In the genomic region with DNA sequence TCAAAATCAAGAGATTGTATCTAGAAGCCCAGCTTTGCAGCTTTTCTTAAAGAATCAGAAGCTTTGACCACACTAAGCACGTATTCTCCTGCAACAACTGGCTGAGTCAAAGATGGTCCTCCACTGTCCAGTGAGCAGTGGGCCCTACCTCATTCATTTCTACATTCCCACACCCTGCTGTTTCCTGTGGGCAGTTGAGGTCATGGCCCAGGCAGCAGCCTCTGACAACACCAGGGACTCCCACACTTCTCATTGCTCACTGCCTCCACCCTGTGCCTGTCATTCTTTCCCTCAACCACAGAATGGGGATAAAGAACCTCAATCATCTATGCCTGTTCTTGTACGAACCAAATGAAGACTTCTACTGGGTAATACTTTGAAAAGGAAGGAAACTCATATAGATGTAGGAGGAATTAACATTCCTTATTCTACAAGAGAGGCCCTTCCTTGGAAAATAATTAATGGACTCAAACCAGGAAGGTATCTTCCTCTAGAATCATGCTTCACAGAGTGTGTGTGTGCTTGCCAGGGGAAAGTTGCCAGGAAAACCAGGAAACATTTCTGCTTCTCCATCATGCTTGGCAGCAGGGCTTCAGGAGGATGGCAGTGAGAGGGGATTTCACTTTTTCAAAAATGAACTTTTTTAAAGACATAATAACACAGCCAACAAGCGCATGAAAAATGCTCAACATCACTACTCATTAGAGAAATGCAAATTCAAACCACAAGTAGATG, we compare ENCODE assay signal across 1 cellular context.
TF ChIP-seq lines count a peak whose summit lies in the region.

No MANE protein-coding gene starts in this region.

TF ChIP-seq in GM23338, 12 proteins besides CTCF, POLR2A, EP300 and RAD21 (continued from another document):
- TF ChIP-seq EZH2 (IDR thresholded peaks at IDR 0.05; ENCODE audit: low read depth, unreplicated experiment): no peak
- no peak for TF ChIP-seq POLR2AphosphoS5 (IDR thresholded peaks at IDR 0.05; ENCODE audit: low read depth)
- TF ChIP-seq JUNB (IDR thresholded peaks at IDR 0.05; ENCODE audit: unreplicated experiment): no peak
- no peak for TF ChIP-seq STAT1 (IDR thresholded peaks at IDR 0.05; ENCODE audit: unreplicated experiment)
- no peak for TF ChIP-seq EZH2phosphoT487 (IDR thresholded peaks at IDR 0.05; ENCODE audit: unreplicated experiment)
- TF ChIP-seq, protein P1, sequence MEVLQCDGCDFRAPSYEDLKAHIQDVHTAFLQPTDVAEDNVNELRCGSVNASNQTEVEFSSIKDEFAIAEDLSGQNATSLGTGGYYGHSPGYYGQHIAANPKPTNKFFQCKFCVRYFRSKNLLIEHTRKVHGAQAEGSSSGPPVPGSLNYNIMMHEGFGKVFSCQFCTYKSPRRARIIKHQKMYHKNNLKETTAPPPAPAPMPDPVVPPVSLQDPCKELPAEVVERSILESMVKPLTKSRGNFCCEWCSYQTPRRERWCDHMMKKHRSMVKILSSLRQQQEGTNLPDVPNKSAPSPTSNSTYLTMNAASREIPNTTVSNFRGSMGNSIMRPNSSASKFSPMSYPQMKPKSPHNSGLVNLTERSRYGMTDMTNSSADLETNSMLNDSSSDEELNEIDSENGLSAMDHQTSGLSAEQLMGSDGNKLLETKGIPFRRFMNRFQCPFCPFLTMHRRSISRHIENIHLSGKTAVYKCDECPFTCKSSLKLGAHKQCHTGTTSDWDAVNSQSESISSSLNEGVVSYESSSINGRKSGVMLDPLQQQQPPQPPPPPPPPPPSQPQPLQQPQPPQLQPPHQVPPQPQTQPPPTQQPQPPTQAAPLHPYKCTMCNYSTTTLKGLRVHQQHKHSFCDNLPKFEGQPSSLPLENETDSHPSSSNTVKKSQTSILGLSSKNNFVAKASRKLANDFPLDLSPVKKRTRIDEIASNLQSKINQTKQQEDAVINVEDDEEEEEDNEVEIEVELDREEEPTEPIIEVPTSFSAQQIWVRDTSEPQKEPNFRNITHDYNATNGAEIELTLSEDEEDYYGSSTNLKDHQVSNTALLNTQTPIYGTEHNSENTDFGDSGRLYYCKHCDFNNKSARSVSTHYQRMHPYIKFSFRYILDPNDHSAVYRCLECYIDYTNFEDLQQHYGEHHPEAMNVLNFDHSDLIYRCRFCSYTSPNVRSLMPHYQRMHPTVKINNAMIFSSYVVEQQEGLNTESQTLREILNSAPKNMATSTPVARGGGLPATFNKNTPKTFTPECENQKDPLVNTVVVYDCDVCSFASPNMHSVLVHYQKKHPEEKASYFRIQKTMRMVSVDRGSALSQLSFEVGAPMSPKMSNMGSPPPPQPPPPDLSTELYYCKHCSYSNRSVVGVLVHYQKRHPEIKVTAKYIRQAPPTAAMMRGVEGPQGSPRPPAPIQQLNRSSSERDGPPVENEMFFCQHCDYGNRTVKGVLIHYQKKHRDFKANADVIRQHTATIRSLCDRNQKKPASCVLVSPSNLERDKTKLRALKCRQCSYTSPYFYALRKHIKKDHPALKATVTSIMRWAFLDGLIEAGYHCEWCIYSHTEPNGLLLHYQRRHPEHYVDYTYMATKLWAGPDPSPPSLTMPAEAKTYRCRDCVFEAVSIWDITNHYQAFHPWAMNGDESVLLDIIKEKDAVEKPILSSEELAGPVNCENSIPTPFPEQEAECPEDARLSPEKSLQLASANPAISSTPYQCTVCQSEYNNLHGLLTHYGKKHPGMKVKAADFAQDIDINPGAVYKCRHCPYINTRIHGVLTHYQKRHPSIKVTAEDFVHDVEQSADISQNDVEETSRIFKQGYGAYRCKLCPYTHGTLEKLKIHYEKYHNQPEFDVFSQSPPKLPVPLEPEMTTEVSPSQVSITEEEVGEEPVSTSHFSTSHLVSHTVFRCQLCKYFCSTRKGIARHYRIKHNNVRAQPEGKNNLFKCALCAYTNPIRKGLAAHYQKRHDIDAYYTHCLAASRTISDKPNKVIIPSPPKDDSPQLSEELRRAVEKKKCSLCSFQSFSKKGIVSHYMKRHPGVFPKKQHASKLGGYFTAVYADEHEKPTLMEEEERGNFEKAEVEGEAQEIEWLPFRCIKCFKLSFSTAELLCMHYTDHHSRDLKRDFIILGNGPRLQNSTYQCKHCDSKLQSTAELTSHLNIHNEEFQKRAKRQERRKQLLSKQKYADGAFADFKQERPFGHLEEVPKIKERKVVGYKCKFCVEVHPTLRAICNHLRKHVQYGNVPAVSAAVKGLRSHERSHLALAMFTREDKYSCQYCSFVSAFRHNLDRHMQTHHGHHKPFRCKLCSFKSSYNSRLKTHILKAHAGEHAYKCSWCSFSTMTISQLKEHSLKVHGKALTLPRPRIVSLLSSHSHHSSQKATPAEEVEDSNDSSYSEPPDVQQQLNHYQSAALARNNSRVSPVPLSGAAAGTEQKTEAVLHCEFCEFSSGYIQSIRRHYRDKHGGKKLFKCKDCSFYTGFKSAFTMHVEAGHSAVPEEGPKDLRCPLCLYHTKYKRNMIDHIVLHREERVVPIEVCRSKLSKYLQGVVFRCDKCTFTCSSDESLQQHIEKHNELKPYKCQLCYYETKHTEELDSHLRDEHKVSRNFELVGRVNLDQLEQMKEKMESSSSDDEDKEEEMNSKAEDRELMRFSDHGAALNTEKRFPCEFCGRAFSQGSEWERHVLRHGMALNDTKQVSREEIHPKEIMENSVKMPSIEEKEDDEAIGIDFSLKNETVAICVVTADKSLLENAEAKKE (CRISPR knock-in tag; IDR thresholded peaks at IDR 0.05): no peak
